Comparison of ENCODE assay signal across 22 cellular contexts in the genomic region with DNA sequence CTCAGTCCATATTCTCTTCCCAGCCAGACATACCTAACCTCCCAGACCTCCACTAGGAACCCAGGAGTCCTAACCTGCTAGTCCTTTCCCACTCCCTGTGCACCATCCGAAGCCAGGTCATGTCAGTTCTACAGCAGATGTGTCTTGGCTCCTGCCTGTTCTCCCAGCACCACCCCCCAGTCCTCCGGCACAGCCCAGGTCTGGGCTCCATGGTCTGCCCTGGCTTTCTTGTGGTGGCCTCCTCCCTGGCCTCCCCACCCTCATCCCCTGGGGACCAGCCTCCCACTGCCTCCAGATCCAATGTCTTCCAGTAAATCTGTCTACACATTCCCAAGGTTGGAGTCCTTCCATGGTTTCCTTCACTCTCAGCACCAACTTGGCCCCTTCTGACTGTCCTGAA. TPM values are rescaled to one million over a fixed set of nuclear protein-coding genes. Genes with fewer than 3 reads are reported as not detected.
A peak's percentile ranks its signal among the peaks of the same experiment; 100 is the strongest.
DNase-seq lines count a peak whose midpoint lies in the region; ATAC-seq and TF ChIP-seq lines count a peak whose summit lies in the region.
"Had no signal": no experiment of that assay in that cellular context is flagged by ENCODE, and none has a peak within 500 bp of the region (broad histone marks: within the 10 kb centered on the region; RNA-seq: fewer than 3 reads in every experiment).

No MANE protein-coding gene starts in this region.

- peaks cover 8% of the 10 kb centered on the region for H3K27me3 Mint-ChIP-seq in endodermal cell (ENCODE audit: insufficient read depth)
- H3K27me3 Mint-ChIP-seq in nephron (ENCODE audit: low read depth): peaks cover 11% of the 10 kb centered on the region

- no peak overlapping the region for H3K9ac ChIP-seq in endodermal cell (ENCODE audit: extremely low read depth, low read length, poor library complexity, severe bottlenecking)

- H3K9me3 Mint-ChIP-seq in endodermal cell (no peaks in the 10 kb centered on the region), nephron (no peaks in the 10 kb centered on the region)
- H3K9me3 Mint-ChIP-seq: CD4-positive, alpha-beta T cell; H9 had no signal

- no peak overlapping the region for H3K4me3 ChIP-seq in endodermal cell (ENCODE audit: low read length)
- H3K4me3 ChIP-seq: GM12878 had no signal

- H3K27ac ChIP-seq in VCaP (peak overlapping the region; percentile 89), endodermal cell (ENCODE audit: low read depth, low read length) (no peak overlapping the region)

- intact Hi-C loops in sciatic nerve (cut with DNase I): no loop called here

- H3K27ac Mint-ChIP-seq in endodermal cell (no peak overlapping the region), nephron (peak overlapping the region; percentile 12 to 83 (median 79))
- H3K27ac Mint-ChIP-seq: CD4-positive, alpha-beta T cell; H9 had no signal

- H3K36me3 Mint-ChIP-seq in endodermal cell (ENCODE audit: low read depth) (no peaks in the 10 kb centered on the region), nephron (ENCODE audit: low read depth) (no peaks in the 10 kb centered on the region)

- DNase-seq in endodermal cell (peak; percentile 32), sciatic nerve (ENCODE audit: low spot score) (no peak), T-helper 2 cell (no peak)
- DNase-seq: ACHN; Calu3; CD4-positive, alpha-beta T cell; DND-41; EL; GOT3; H9; Karpas-422; KBM-7 had no signal

- no peaks in the 10 kb centered on the region for H3K9me3 ChIP-seq in endodermal cell (ENCODE audit: control insufficient read depth, low read length)

- H3K4me1 Mint-ChIP-seq in endodermal cell (peaks cover 4% of the 10 kb centered on the region), nephron (peaks cover 66% of the 10 kb centered on the region)
- H3K4me1 Mint-ChIP-seq: IgD-negative memory B cell had no signal

- peaks cover 8% of the 10 kb centered on the region for H3K4me1 ChIP-seq in endodermal cell (ENCODE audit: control insufficient read depth, insufficient read depth, low read length)

- peaks cover 12% of the 10 kb centered on the region for H3K27me3 ChIP-seq in endodermal cell (ENCODE audit: control insufficient read depth, insufficient read depth, low read length, poor library complexity, severe bottlenecking)

- H3K36me3 ChIP-seq in endodermal cell (ENCODE audit: control insufficient read depth, insufficient read depth, low read length): no peaks in the 10 kb centered on the region

- 94% methylated on average over 2 of the region's 2 CpGs; no CpG with 5 or more reads in 1 of the 2 experiments for WGBS in endodermal cell (ENCODE audit: insufficient coverage in 1 of 2, insufficient read length in 1 of 2), 2 experiments

- H3K4me3 Mint-ChIP-seq in endodermal cell: no peak overlapping the region
- H3K4me3 Mint-ChIP-seq in nephron: peak overlapping the region in 1 of 3 experiments; percentile 4
- H3K4me3 Mint-ChIP-seq: CD4-positive, alpha-beta T cell; H9; IgD-negative memory B cell had no signal

- TF ChIP-seq CTCF in VCaP (conservative IDR thresholded peaks at IDR 0.05) (no peak), endodermal cell (conservative IDR thresholded peaks at IDR 0.05) (no peak), nephron (IDR thresholded peaks at IDR 0.05; ENCODE audit: unreplicated experiment in 3 of 3) (no peak)

- ATAC-seq in sciatic nerve (peak; percentile 6), GM21723 (IDR thresholded peaks at IDR 0.05; ENCODE audit: unreplicated experiment) (no peak), HG02571 (IDR thresholded peaks at IDR 0.05; ENCODE audit: unreplicated experiment) (no peak), HG02981 (IDR thresholded peaks at IDR 0.05; ENCODE audit: unreplicated experiment) (no peak)
- ATAC-seq: GM12878, HepG2 had no signal

RNA-seq across cellular contexts. Expression of gene KCNIP1, which starts 20.0 kb away (rescaled TPM):
- not detected for total RNA-seq in endodermal cell
- polyA plus RNA-seq in endodermal cell (2013, experiment 1 of 2): 2.9 TPM
- 2.8 TPM for polyA plus RNA-seq in endodermal cell (2013, experiment 2 of 2)
- total RNA-seq in sciatic nerve: 2.1 TPM
- total RNA-seq: Calu3; CD4-positive, alpha-beta T cell; G401; GM12878; HepG2 had no signal
- polyA plus RNA-seq: BJ, GM12878, HepG2, IgD-negative memory B cell had no signal
